ENCODE assay signal across 8 cellular contexts in the genomic region with DNA sequence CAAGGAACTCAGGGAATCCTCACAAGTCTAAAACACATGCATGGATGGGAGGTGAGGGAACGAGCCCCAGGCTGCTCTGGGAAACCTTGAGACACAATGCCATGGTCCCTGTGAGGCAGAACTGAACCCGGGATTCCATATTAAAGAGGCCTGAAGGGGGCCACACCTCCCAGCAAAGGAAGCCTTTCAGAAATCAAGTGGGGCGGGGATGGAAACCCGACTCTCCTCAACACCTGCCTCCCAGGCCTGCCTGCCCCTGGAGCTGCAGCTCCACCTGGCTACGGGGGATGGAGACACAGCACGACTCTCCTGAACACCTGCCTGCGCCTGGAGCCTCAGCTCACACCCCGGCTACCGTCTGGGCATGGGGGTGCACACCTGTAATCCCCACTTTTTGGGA.
DNase-seq lines count a peak whose midpoint lies in the region; ATAC-seq and TF ChIP-seq lines count a peak whose summit lies in the region.
"Not testable (repeated sequence)": the region's sequence is repeated elsewhere in the genome, so short reads cannot be mapped to it uniquely, and the experiment has no call there.

No MANE protein-coding gene starts in this region.

- H3K4me2 ChIP-seq in PC-3 (ENCODE audit: low read length); neuronal stem cell (ENCODE audit: insufficient read depth, low read length, poor library complexity, severe bottlenecking): not testable (repeated sequence)

- CTCF ChIA-PET in HEK293 (lab: Yijun Ruan, JAX); PC-3 (lab: Charles Lee): not testable (repeated sequence)
- CTCF ChIA-PET in activated CD8-positive, alpha-beta memory T cell treated with anti-CD3 and anti-CD28 coated beads, Interleukin-2, amount 10 ng/mL, durations not matched to agents 7 days and 5 days (lab: Charles Lee): interaction anchor here (1.4 kb wide), 1 partner anchor 23 kb away, joined by 6 read pairs; no protein-coding TSS in a partner anchor

- H3K4me3 Mint-ChIP-seq in activated CD8-positive, alpha-beta memory T cell treated with anti-CD3 and anti-CD28 coated beads, Interleukin-2, amount 10 ng/mL, durations not matched to agents 7 days and 5 days: not testable (repeated sequence)

- not testable (repeated sequence) for H2AFZ ChIP-seq in PC-3 (ENCODE audit: low read length); neuronal stem cell (ENCODE audit: low read length)

- not testable (repeated sequence) for H3K18ac ChIP-seq in neuronal stem cell (ENCODE audit: low read length)

- not testable (repeated sequence) for H2BK12ac ChIP-seq in neuronal stem cell (ENCODE audit: low read length)

- H2AK5ac ChIP-seq in neuronal stem cell (ENCODE audit: low read depth, low read length): not testable (repeated sequence)

- not testable (repeated sequence) for H3K14ac ChIP-seq in neuronal stem cell (ENCODE audit: low read length)

- not testable (repeated sequence) for H3K4me3 ChIP-seq in HEK293 (ENCODE audit: low read depth, low read length); PC-3 (ENCODE audit: low read length); neuronal stem cell (ENCODE audit: low read length in 2 of 2)

- H3K79me1 ChIP-seq in neuronal stem cell (ENCODE audit: low read depth, low read length): not testable (repeated sequence)

- not testable (repeated sequence) for H2BK15ac ChIP-seq in neuronal stem cell (ENCODE audit: low read length)

- not testable (repeated sequence) for H3K4me1 Mint-ChIP-seq in activated CD8-positive, alpha-beta memory T cell treated with anti-CD3 and anti-CD28 coated beads, Interleukin-2, amount 10 ng/mL, durations not matched to agents 7 days and 5 days

- H3K9me3 Mint-ChIP-seq in activated CD8-positive, alpha-beta memory T cell treated with anti-CD3 and anti-CD28 coated beads, Interleukin-2, amount 10 ng/mL, durations not matched to agents 7 days and 5 days (ENCODE audit: low read depth): not testable (repeated sequence)

- not testable (repeated sequence) for H3K36me3 Mint-ChIP-seq in activated CD8-positive, alpha-beta memory T cell treated with anti-CD3 and anti-CD28 coated beads, Interleukin-2, amount 10 ng/mL, durations not matched to agents 7 days and 5 days

- ATAC-seq in PC-3: peak; percentile 82
- ATAC-seq in activated CD8-positive, alpha-beta memory T cell treated with anti-CD3 and anti-CD28 coated beads, Interleukin-2, amount 10 ng/mL, durations not matched to agents 7 days and 5 days: peak; percentile 28

- H4K8ac ChIP-seq in neuronal stem cell (ENCODE audit: low read depth, low read length): not testable (repeated sequence)

- not testable (repeated sequence) for H3K27ac Mint-ChIP-seq in activated CD8-positive, alpha-beta memory T cell treated with anti-CD3 and anti-CD28 coated beads, Interleukin-2, amount 10 ng/mL, durations not matched to agents 7 days and 5 days

- H4K20me1 ChIP-seq in PC-3 (ENCODE audit: low read length): not testable (repeated sequence)

- no CpG with 5 or more reads among the region's 9 CpGs for WGBS in neuronal stem cell (ENCODE audit: extremely low coverage in 2 of 2, insufficient read length in 2 of 2, insufficient replicate concordance in 1 of 2), 2 donors

- TF ChIP-seq CTCF in HEK293 (tag by site-specific recombination; IDR thresholded peaks at IDR 0.05): not testable (repeated sequence)
- peak; percentile 58 for TF ChIP-seq CTCF in PC-3 (conservative IDR thresholded peaks at IDR 0.05; ENCODE audit: low read depth, low read length)

- not testable (repeated sequence) for H3K27ac ChIP-seq in HEK293 (ENCODE audit: extremely low read depth, low read depth, low read length); PC-3 (ENCODE audit: low read length); neuronal stem cell (replicated peaks; ENCODE audit: low read length)

- not testable (repeated sequence) for BruUV-seq in PC-3 (replicated peaks; lab: Mats Ljungman, UMichigan)

- POLR2A ChIA-PET in HEK293 (lab: Yijun Ruan, JAX); PC-3 (lab: Charles Lee; ENCODE audit: unreplicated experiment): not testable (repeated sequence)

- not testable (repeated sequence) for H3K9me2 ChIP-seq in PC-3 (replicated peaks; ENCODE audit: low read length)

- H3K79me2 ChIP-seq in PC-3 (ENCODE audit: low read length): not testable (repeated sequence)

- not testable (repeated sequence) for H2BK120ac ChIP-seq in neuronal stem cell (ENCODE audit: low read depth, low read length)

- H3K9ac ChIP-seq in PC-3 (ENCODE audit: low read length); neuronal stem cell (ENCODE audit: low read depth, low read length, poor library complexity): not testable (repeated sequence)

- H3F3A ChIP-seq in PC-3 (ENCODE audit: low read length, unreplicated experiment): not testable (repeated sequence)

- not testable (repeated sequence) for H2BK5ac ChIP-seq in neuronal stem cell (ENCODE audit: low read length)

- H3K27me3 Mint-ChIP-seq in activated CD8-positive, alpha-beta memory T cell treated with anti-CD3 and anti-CD28 coated beads, Interleukin-2, amount 10 ng/mL, durations not matched to agents 7 days and 5 days: not testable (repeated sequence)

- intact Hi-C loops in PC-3 (cut with micrococcal nuclease): loop anchor here (2.0 kb wide), 2 partner anchors 39 to 85 kb away; no protein-coding TSS in a partner anchor

- H3K36me3 ChIP-seq in HEK293 (ENCODE audit: control insufficient read depth in 2 of 2, insufficient read depth in 1 of 2, low read length in 2 of 2); PC-3 (ENCODE audit: low read depth, low read length); neuronal stem cell (replicated peaks in 1 of 2; ENCODE audit: control insufficient read depth in 2 of 2, insufficient read depth in 2 of 2, low read length in 2 of 2): not testable (repeated sequence)

- H3K27me3 ChIP-seq in PC-3 (ENCODE audit: low read length); neuronal stem cell (ENCODE audit: control insufficient read depth in 3 of 3, insufficient read depth in 3 of 3, low read depth in 1 of 3, low read length in 3 of 3): not testable (repeated sequence)

- DNase-seq in COR-L47 (lab: John Stamatoyannopoulos, UW) (peak; percentile 44), NCI-H1092 (lab: John Stamatoyannopoulos, UW) (peak; percentile 44), NCI-H2171 treated with DMSO at 0.1 percent for 48 hours (lab: John Stamatoyannopoulos, UW) (peak; percentile 73), PC-3 (peak; percentile 89), iPS DF 19.7 (ENCODE audit: low read depth, low spot score) (peak; percentile 77), neuronal stem cell (ENCODE audit: low spot score) (peak; percentile 15)
- DNase-seq in activated CD8-positive, alpha-beta memory T cell treated with anti-CD3 and anti-CD28 coated beads, Interleukin-2, amount 10 ng/mL, durations not matched to agents 7 days and 5 days: not testable (repeated sequence)

- not testable (repeated sequence) for H3K4me1 ChIP-seq in HEK293 (ENCODE audit: control insufficient read depth, insufficient read depth, low read length); neuronal stem cell (ENCODE audit: control insufficient read depth in 2 of 2, insufficient read depth in 1 of 2, low read depth in 1 of 2, low read length in 2 of 2)
- peaks cover 12% of the 10 kb centered on the region for H3K4me1 ChIP-seq in PC-3 (ENCODE audit: insufficient read depth, low read length)

- H3K9me3 ChIP-seq in HEK293 (ENCODE audit: control insufficient read depth, insufficient read depth, low read depth, low read length); PC-3 (ENCODE audit: low read length); neuronal stem cell (replicated peaks in 1 of 2; ENCODE audit: control insufficient read depth in 2 of 2, insufficient read depth in 1 of 2, low read depth in 1 of 2, low read length in 2 of 2): not testable (repeated sequence)

- H4K91ac ChIP-seq in neuronal stem cell (ENCODE audit: low read depth, low read length, poor library complexity): not testable (repeated sequence)

- not testable (repeated sequence) for H3K4ac ChIP-seq in neuronal stem cell (ENCODE audit: low read length)

- H3K23ac ChIP-seq in neuronal stem cell (ENCODE audit: low read depth, low read length, poor library complexity): not testable (repeated sequence)

TF ChIP-seq in HEK293, 187 proteins besides CTCF, POLR2A, EP300 and RAD21:
- peak; percentile 30; the same call in 1 of the 2 replicates for TF ChIP-seq ZNF654 (tag by site-specific recombination; IDR thresholded peaks at IDR 0.05; ENCODE audit: low read depth)
- TF ChIP-seq KLF1 (tag by site-specific recombination; IDR thresholded peaks at IDR 0.05): peak; percentile 56
- TF ChIP-seq GLIS1 (tag by site-specific recombination; IDR thresholded peaks at IDR 0.05): peak; percentile 46
